10 cellular contexts compared by ENCODE assay signal in the genomic region with DNA sequence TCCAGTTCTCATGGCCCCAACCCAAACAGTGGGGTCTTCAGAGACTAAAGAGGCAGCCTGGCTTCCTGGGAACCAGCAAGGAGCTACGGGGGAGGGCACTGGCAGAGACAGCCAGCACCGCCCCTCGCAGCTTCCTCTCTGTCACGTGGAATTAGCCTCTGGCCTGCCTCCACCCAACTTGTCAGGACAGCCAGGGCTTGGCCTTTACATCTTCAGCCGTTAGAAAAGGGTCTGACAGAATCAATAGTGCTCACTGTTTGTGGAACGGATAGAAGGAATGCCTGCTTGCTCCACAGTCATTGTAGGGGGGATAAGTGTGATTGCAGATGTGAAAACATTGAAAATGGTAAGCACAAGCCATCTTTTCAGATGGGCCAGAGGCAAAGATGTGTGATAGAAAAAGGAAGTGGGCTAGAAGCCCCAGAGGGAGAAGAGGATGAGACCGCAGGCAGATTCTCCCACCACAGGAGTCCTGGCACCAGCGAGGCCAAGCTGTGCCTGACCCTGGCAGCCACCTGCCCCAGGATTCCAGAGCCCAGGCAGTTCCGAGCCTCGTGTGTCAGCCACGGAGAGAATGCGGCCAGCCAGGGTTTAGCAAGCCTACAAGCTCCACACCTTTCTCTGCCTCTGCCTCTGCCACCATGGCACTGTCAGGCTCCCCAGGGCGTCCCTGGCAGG. TPM values are rescaled to one million over a fixed set of nuclear protein-coding genes. Genes with fewer than 3 reads are reported as not detected.
DNase-seq lines count a peak whose midpoint lies in the region; ATAC-seq and TF ChIP-seq lines count a peak whose summit lies in the region.
"Had no signal": no experiment of that assay in that cellular context is flagged by ENCODE, and none has a peak within 500 bp of the region (broad histone marks: within the 10 kb centered on the region; RNA-seq: fewer than 3 reads in every experiment).

No MANE protein-coding gene starts in this region.

- TF ChIP-seq POLR2A in erythroblast (IDR thresholded peaks at IDR 0.05; ENCODE audit: low read length): no peak

- CTCF ChIA-PET in A673 (lab: Charles Lee): no interaction called here

- ATAC-seq in HG02885 (IDR thresholded peaks at IDR 0.05; ENCODE audit: poor library complexity, unreplicated experiment) (no peak), GM21723 (IDR thresholded peaks at IDR 0.05; ENCODE audit: unreplicated experiment) (no peak), HG02763 (IDR thresholded peaks at IDR 0.05; ENCODE audit: unreplicated experiment) (no peak)
- ATAC-seq: mucosa of descending colon had no signal

- BruUV-seq in A673 (replicated peaks; lab: Mats Ljungman, UMichigan): no TSS peak

- H3K27me3 ChIP-seq in A673 (replicated peaks; ENCODE audit: insufficient read depth, low read depth, low read length, poor library complexity) (no peaks in the 10 kb centered on the region), mucosa of rectum (ENCODE audit: control insufficient read depth in 2 of 2, insufficient read depth in 2 of 2, low read length in 2 of 2) (peaks cover 0 to 3% of the 10 kb centered on the region in 2 donors)

- H3K4me1 ChIP-seq in A673 (ENCODE audit: insufficient read depth, low read length, poor library complexity, severe bottlenecking) (peaks cover 35% of the 10 kb centered on the region), mucosa of rectum (ENCODE audit: control insufficient read depth in 2 of 2, insufficient read depth in 2 of 2, low read length in 2 of 2) (peaks cover 11 to 13% of the 10 kb centered on the region in 2 donors)

- H3K4me3 ChIP-seq in A673 (ENCODE audit: low read depth, low read length, poor library complexity, severe bottlenecking) (no peak overlapping the region), mucosa of rectum (ENCODE audit: low read length in 2 of 2) (no peak overlapping the region)
- H3K4me3 ChIP-seq: mucosa of descending colon had no signal

- H3K27ac ChIP-seq in A673 (ENCODE audit: low read depth, low read length, poor library complexity, severe bottlenecking) (peak overlapping the region; percentile 42), mucosa of rectum (ENCODE audit: low read depth in 2 of 2, low read length in 2 of 2) (peak overlapping the region; percentile 1 to 30)

- no peaks in the 10 kb centered on the region for H3K36me3 ChIP-seq in A673 (ENCODE audit: insufficient read depth, low read length, poor library complexity, severe bottlenecking)
- peaks cover 2 to 6% of the 10 kb centered on the region in 2 donors for H3K36me3 ChIP-seq in mucosa of rectum (ENCODE audit: control insufficient read depth in 2 of 2, insufficient read depth in 2 of 2, low read length in 2 of 2)

- POLR2A ChIA-PET in A673 (lab: Charles Lee; ENCODE audit: low non-redundant PET): interaction anchor here (0.6 kb wide), 1 partner anchor 11 kb away, joined by 3 read pairs; no protein-coding TSS in a partner anchor

- DNase-seq in A673 (ENCODE audit: low spot score): no peak
- DNase-seq in NCI-H446 (lab: John Stamatoyannopoulos, UW): peak; percentile 95 to 97
- DNase-seq in erythroblast (lab: John Stamatoyannopoulos, UW): peak; percentile 27 to 44
- DNase-seq in DMS153 (lab: John Stamatoyannopoulos, UW): no peak
- DNase-seq: CD4-positive, CD25-positive, alpha-beta regulatory T cell had no signal

- H3K9me3 ChIP-seq in A673 (ENCODE audit: low read depth, low read length, poor library complexity, severe bottlenecking) (no peaks in the 10 kb centered on the region), mucosa of rectum (ENCODE audit: control insufficient read depth in 2 of 2, low read length in 2 of 2) (no peaks in the 10 kb centered on the region)
- H3K9me3 ChIP-seq: mucosa of descending colon had no signal

- intact Hi-C loops in A673 (cut with micrococcal nuclease; ENCODE audit: unreplicated experiment): no loop called here

- H3K9ac ChIP-seq in mucosa of rectum (ENCODE audit: low read depth in 1 of 2, low read length in 2 of 2): peak overlapping the region in 1 of 2 donors; percentile 27

- TF ChIP-seq CTCF in A673 (conservative IDR thresholded peaks at IDR 0.05; ENCODE audit: low read depth, low read length): no peak

RNA-seq across cellular contexts. Expression of a gene that starts 18.6 kb away (rescaled TPM):
- total RNA-seq in A673 (2021): 0.09 and 0.24 TPM in 2 replicates
- total RNA-seq: CD4-positive, CD25-positive, alpha-beta regulatory T cell had no signal

RNA-seq across cellular contexts. Expression of a gene that starts 31.7 kb away (rescaled TPM):
- 17.8 and 22.3 TPM in 2 replicates for total RNA-seq in A673 (2021)

RNA-seq across cellular contexts. Expression of a gene that starts 52.3 kb away (rescaled TPM):
- not detected in 2 replicates for total RNA-seq in A673 (2021)
- total RNA-seq: CD4-positive, CD25-positive, alpha-beta regulatory T cell had no signal

Comparison
In these comparisons a context has a peak if more than half of its experiments do, and no peak if none do; other contexts are left out.
1. DNase-seq: peak in NCI-H446 (2 of 2) and erythroblast (2 of 2); none in A673 (single experiment) and DMS153 (single experiment).